27 cellular contexts compared by ENCODE assay signal in the genomic region with DNA sequence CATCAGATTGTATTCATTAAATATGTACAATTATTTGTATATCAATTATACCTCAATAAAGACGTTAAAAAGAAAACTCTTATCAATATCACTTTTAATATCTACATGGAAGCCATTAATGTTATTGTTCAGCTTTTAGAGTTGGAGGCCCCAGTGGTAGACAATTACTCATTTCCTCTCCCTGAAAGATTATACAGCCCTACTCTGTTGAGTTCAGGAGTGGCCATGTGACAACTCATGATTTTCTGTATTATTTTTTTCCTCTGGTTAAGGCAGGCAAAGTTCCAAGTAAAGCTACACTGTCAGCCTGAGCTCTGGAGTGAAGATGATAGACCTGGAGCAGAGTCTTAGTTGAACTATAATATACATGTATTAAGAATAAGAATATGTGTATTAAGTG.
DNase-seq lines count a peak whose midpoint lies in the region; TF ChIP-seq lines count a peak whose summit lies in the region.
"Had no signal": no experiment of that assay in that cellular context is flagged by ENCODE, and none has a peak within 500 bp of the region (broad histone marks: within the 10 kb centered on the region; RNA-seq: fewer than 3 reads in every experiment).

No MANE protein-coding gene starts in this region.

- H3K4me1 Mint-ChIP-seq in type B pancreatic cell (ENCODE audit: unreplicated experiment): no peaks in the 10 kb centered on the region

- peaks cover 5% of the 10 kb centered on the region for H3K27me3 ChIP-seq in mammary epithelial cell (ENCODE audit: insufficient read depth, low read length)
- H3K27me3 ChIP-seq in breast epithelium: no peaks in the 10 kb centered on the region
- H3K27me3 ChIP-seq in brain microvascular endothelial cell (replicated peaks): no peaks in the 10 kb centered on the region
- H3K27me3 ChIP-seq: ascending aorta, gastroesophageal sphincter, right atrium auricular region, vagina had no signal

- CTCF ChIA-PET in mammary epithelial cell (lab: Charles Lee; ENCODE audit: low non-redundant PET) (no interaction called here), OCI-LY7 (lab: Charles Lee; ENCODE audit: unreplicated experiment) (no interaction called here)

- no peak overlapping the region for H3K27ac Mint-ChIP-seq in type B pancreatic cell
- H3K27ac Mint-ChIP-seq: activated CD4-positive, alpha-beta memory T cell treated with anti-CD3 and anti-CD28 coated beads for 36 hours; naive B cell had no signal

- H3K4me2 ChIP-seq in mammary epithelial cell (ENCODE audit: insufficient read depth, low read depth, low read length) (no peak overlapping the region), OCI-LY7 (ENCODE audit: low read length) (no peak overlapping the region)

- H3K27me3 Mint-ChIP-seq in type B pancreatic cell: no peaks in the 10 kb centered on the region
- H3K27me3 Mint-ChIP-seq: activated CD4-positive, alpha-beta memory T cell treated with anti-CD3 and anti-CD28 coated beads for 36 hours had no signal

- H3K9me3 ChIP-seq in mammary epithelial cell (replicated peaks; ENCODE audit: insufficient read depth, low read length) (peaks cover 20% of the 10 kb centered on the region), breast epithelium (peaks cover 9 to 28% of the 10 kb centered on the region in 2 donors), OCI-LY7 (ENCODE audit: low read length) (peaks cover 22% of the 10 kb centered on the region)
- H3K9me3 ChIP-seq: ascending aorta, vagina had no signal

- H3K9me3 Mint-ChIP-seq in type B pancreatic cell: peaks cover 9% of the 10 kb centered on the region

- H3K9ac ChIP-seq in mammary epithelial cell (ENCODE audit: insufficient read depth, low read length): no peak overlapping the region

- H3K4me1 ChIP-seq in mammary epithelial cell (ENCODE audit: insufficient read depth, low read length) (peaks cover 5% of the 10 kb centered on the region), breast epithelium (no peaks in the 10 kb centered on the region), OCI-LY7 (ENCODE audit: insufficient read depth, low read length, poor library complexity, severe bottlenecking) (no peaks in the 10 kb centered on the region)
- H3K4me1 ChIP-seq: ascending aorta, gastroesophageal sphincter, right atrium auricular region, vagina had no signal

- H3K36me3 Mint-ChIP-seq in type B pancreatic cell: peaks cover 8% of the 10 kb centered on the region

- H3K36me3 ChIP-seq in mammary epithelial cell (ENCODE audit: insufficient read depth, low read length) (no peaks in the 10 kb centered on the region), breast epithelium (no peaks in the 10 kb centered on the region), brain microvascular endothelial cell (replicated peaks) (no peaks in the 10 kb centered on the region), OCI-LY7 (ENCODE audit: insufficient read depth, low read length) (no peaks in the 10 kb centered on the region; the same call in 1 of the 2 replicates)
- H3K36me3 ChIP-seq: ascending aorta, gastroesophageal sphincter, right atrium auricular region, vagina, WERI-Rb-1 had no signal

- no peak overlapping the region for H3K27ac ChIP-seq in mammary epithelial cell (ENCODE audit: insufficient read depth, low read depth, low read length)
- no peak overlapping the region for H3K27ac ChIP-seq in breast epithelium
- H3K27ac ChIP-seq in brain microvascular endothelial cell: peak overlapping the region; percentile 20
- no peak overlapping the region for H3K27ac ChIP-seq in OCI-LY7 (ENCODE audit: low read depth, low read length, poor library complexity, severe bottlenecking)
- H3K27ac ChIP-seq: ascending aorta, C4-2B, epithelial cell of prostate, gastroesophageal sphincter, right atrium auricular region, vagina, WERI-Rb-1 had no signal

- no peak overlapping the region for H2AFZ ChIP-seq in mammary epithelial cell (ENCODE audit: low read depth, low read length)
- H2AFZ ChIP-seq in OCI-LY7 (ENCODE audit: low read length): no peak overlapping the region

- in situ Hi-C loops in mammary epithelial cell (cut with MboI; ENCODE audit: low sequenced_read_pairs in 2 of 2): no loop called here
- in situ Hi-C loops in brain microvascular endothelial cell (cut with HindIII; ENCODE audit: low pct_ligation_motif_present, low sequenced_read_pairs): no loop called here

- POLR2A ChIA-PET in OCI-LY7 (lab: Charles Lee): interaction anchor here (0.6 kb wide), 2 partner anchors 9 to 106 kb away, joined by 4 read pairs; no protein-coding TSS in a partner anchor

- peak; percentile 5 for DNase-seq in mammary epithelial cell
- no peak for DNase-seq in breast epithelium (ENCODE audit: low spot score in 2 of 2)
- DNase-seq in brain microvascular endothelial cell: peak; percentile 82
- DNase-seq in foreskin melanocyte: peak; percentile 29
- no peak for DNase-seq in OCI-LY7 (ENCODE audit: low spot score)
- DNase-seq in type B pancreatic cell (ENCODE audit: extremely low spot score, unreplicated experiment): no peak
- DNase-seq in NCI-H82 treated with DMSO at 0.1 percent for 48 hours (lab: John Stamatoyannopoulos, UW; ENCODE audit: unreplicated experiment): no peak
- no peak for DNase-seq in NCI-H1092 (lab: John Stamatoyannopoulos, UW)
- DNase-seq: ACHN; activated CD4-positive, alpha-beta memory T cell treated with anti-CD3 and anti-CD28 coated beads for 36 hours; activated naive CD4-positive, alpha-beta T cell treated with Interleukin-2 at 50 U/mL for 16 hours; activated T-cell treated with anti-CD3 and anti-CD28 coated beads, Interleukin-2, amount 50 U/mL, for 1 hour; cortex of kidney; GOT3; mesenchymal stem cell; naive B cell; NCI-H1694; NCI-H748 treated with DMSO at 0.1 percent for 48 hours; OCI-M1; T-helper 2 cell; WERI-Rb-1 had no signal

- TF ChIP-seq CTCF in mammary epithelial cell (conservative IDR thresholded peaks at IDR 0.05 in 1 of 2, IDR thresholded peaks at IDR 0.05 in 1 of 2; ENCODE audit: extremely low read depth in 1 of 2, insufficient read depth in 1 of 2, low read depth in 1 of 2, low read length in 2 of 2): no peak
- TF ChIP-seq CTCF in breast epithelium (IDR thresholded peaks at IDR 0.05): no peak
- TF ChIP-seq CTCF in brain microvascular endothelial cell (IDR thresholded peaks at IDR 0.05; ENCODE audit: low read depth, low read length, missing control alignments): no peak
- no peak for TF ChIP-seq CTCF in OCI-LY7 (conservative IDR thresholded peaks at IDR 0.05; ENCODE audit: low read length)
- TF ChIP-seq CTCF in type B pancreatic cell (conservative IDR thresholded peaks at IDR 0.05): no peak

- no peak for TF ChIP-seq POLR2A in breast epithelium (IDR thresholded peaks at IDR 0.05)

- H4K20me1 ChIP-seq in mammary epithelial cell (ENCODE audit: insufficient read depth, low read length): no peaks in the 10 kb centered on the region
- H4K20me1 ChIP-seq in OCI-LY7 (ENCODE audit: insufficient read depth, low read length): no peaks in the 10 kb centered on the region

- WGBS in mammary epithelial cell (ENCODE audit: low coverage, missing lambda C conversion rate): 86% methylated on average over 1 of the region's 1 CpG

- H3K4me3 Mint-ChIP-seq in type B pancreatic cell: no peak overlapping the region
- H3K4me3 Mint-ChIP-seq: activated CD4-positive, alpha-beta memory T cell treated with anti-CD3 and anti-CD28 coated beads for 36 hours; naive B cell had no signal

- no peaks in the 10 kb centered on the region for H3K79me2 ChIP-seq in mammary epithelial cell (ENCODE audit: insufficient read depth, low read length)
- no peaks in the 10 kb centered on the region for H3K79me2 ChIP-seq in OCI-LY7 (ENCODE audit: insufficient read depth, low read depth, low read length)

- intact Hi-C loops in mammary epithelial cell (cut with micrococcal nuclease): no loop called here
- intact Hi-C loops in breast epithelium (cut with DNase I; ENCODE audit: low total_unique reads): no loop called here
- intact Hi-C loops in OCI-LY7 (cut with micrococcal nuclease; ENCODE audit: unreplicated experiment): no loop called here

- BruUV-seq in mammary epithelial cell (replicated peaks; lab: Mats Ljungman, UMichigan) (no TSS peak), OCI-LY7 (replicated peaks; lab: Mats Ljungman, UMichigan) (no TSS peak)

- no peak overlapping the region for H3K4me3 ChIP-seq in mammary epithelial cell (replicated peaks in 1 of 3; ENCODE audit: insufficient read depth in 1 of 3, low read depth in 2 of 3, low read length in 3 of 3)
- no peak overlapping the region for H3K4me3 ChIP-seq in breast epithelium
- H3K4me3 ChIP-seq in brain microvascular endothelial cell (ENCODE audit: low read depth, low read length): no peak overlapping the region
- no peak overlapping the region for H3K4me3 ChIP-seq in OCI-LY7 (ENCODE audit: low read depth, low read length, poor library complexity, severe bottlenecking)
- H3K4me3 ChIP-seq: ascending aorta, gastroesophageal sphincter, right atrium auricular region, vagina had no signal

- dilution Hi-C loops in mammary epithelial cell (cut with HindIII; ENCODE audit: low sequenced_read_pairs): no loop called here

- H3K9me2 ChIP-seq in OCI-LY7 (ENCODE audit: insufficient read depth, low read length): no peaks in the 10 kb centered on the region

Comparison
In these comparisons a context has a peak if more than half of its experiments do, and no peak if none do; other contexts are left out.
1. DNase-seq: peak in mammary epithelial cell (single experiment), brain microvascular endothelial cell (single experiment) and foreskin melanocyte (single experiment); none in breast epithelium (0 of 2), OCI-LY7 (single experiment), type B pancreatic cell (single experiment), NCI-H82 treated with DMSO at 0.1 percent for 48 hours (single experiment) and NCI-H1092 (single experiment).